Comparison of ENCODE assay signal across 1 cellular context in genomic region chr10:91170418-91170817, GRCh38.
TF ChIP-seq lines count a peak whose summit lies in the region.

No MANE protein-coding gene starts in this region.

TF ChIP-seq in HEK293, 187 proteins besides CTCF, POLR2A, EP300 and RAD21 (continued from another document):
- TF ChIP-seq ZNF416 (tag by site-specific recombination; IDR thresholded peaks at IDR 0.05): no peak
